ENCODE assay signal across 22 cellular contexts in the genomic region with DNA sequence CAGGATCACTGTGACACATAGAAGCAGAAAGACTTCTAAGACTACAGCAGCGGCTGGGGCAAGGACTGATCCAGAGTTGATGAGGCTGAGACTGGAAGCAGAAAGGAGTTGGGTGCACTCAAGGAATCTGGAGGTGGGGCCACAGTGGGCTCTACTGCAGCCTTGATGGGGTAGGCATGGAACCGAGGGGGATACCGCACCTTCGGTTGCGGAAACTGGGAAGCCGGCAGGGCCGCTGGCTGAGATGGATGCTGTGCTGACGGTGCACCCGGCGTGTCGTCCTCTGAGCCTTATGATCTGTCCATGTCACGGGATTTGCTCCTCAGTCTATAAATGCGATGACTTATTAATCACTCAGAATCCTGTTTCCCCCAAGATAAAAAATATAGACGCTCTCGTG.
"Had no signal": no experiment of that assay in that cellular context is flagged by ENCODE, and none has a peak within 500 bp of the region (broad histone marks: within the 10 kb centered on the region; RNA-seq: fewer than 3 reads in every experiment).

No MANE protein-coding gene starts in this region.

- H3K27ac ChIP-seq: left lung, lower lobe of right lung, ovary, right atrium auricular region, right lobe of liver, tibial nerve, uterus had no signal

- H3K4me1 ChIP-seq: left lung, lower lobe of right lung, right atrium auricular region, right lobe of liver, tibial nerve, uterus had no signal

- H3K4me2 ChIP-seq: smooth muscle cell had no signal

- DNase-seq: hippocampal formation; left colon; left lung; lower lobe of right lung; mammary epithelial cell; mesenchymal stem cell; naive thymus-derived CD4-positive, alpha-beta T cell; ovary; right lobe of liver; stimulated activated CD4-positive, alpha-beta T cell treated with anti-CD3 and anti-CD28 coated beads, Interleukin-1b, Interleukin-23, amount 100 ng/mL, for 48 hours; stimulated activated CD4-positive, alpha-beta T cell treated with anti-CD3 and anti-CD28 coated beads, Interleukin-2, amount 100 ng/mL, for 48 hours; stimulated activated CD4-positive, alpha-beta T cell treated with anti-CD3 and anti-CD28 coated beads, Interleukin-4, amount 100 ng/mL, for 4 hours; stimulated activated CD8-positive, alpha-beta memory T cell treated with anti-CD3 and anti-CD28 coated beads, Interleukin-4, amount 100 ng/mL, for 48 hours; stimulated activated naive CD4-positive, alpha-beta T cell treated with Interleukin-2 at 50 U/mL for 16 hours; stimulated activated naive CD8-positive, alpha-beta T cell treated with anti-CD3 and anti-CD28 coated beads, Interleukin-15, amount 100 ng/mL, for 72 hours; substantia nigra; uterus had no signal

- H3K9me3 ChIP-seq: lower lobe of right lung, ovary, right lobe of liver, uterus had no signal

- H3K4me3 ChIP-seq: left lung, lower lobe of right lung, ovary, right atrium auricular region, right lobe of liver, smooth muscle cell, tibial nerve, uterus had no signal

- H3K27me3 ChIP-seq: left lung, ovary, right atrium auricular region, right lobe of liver, tibial nerve, uterus had no signal

- H3K36me3 ChIP-seq: left lung, lower lobe of right lung, ovary, right atrium auricular region, right lobe of liver, tibial nerve, uterus had no signal

- ATAC-seq: left colon; left lung; naive thymus-derived CD4-positive, alpha-beta T cell; natural killer cell treated with Interleukin-12 subunit alpha and Interleukin-12 subunit beta and Interleukin-15 and Interleukin-18, amount 100 ng/mL, for 72 hours; right lobe of liver; stimulated activated memory B cell treated with anti-CD40 and anti-IgM and Interleukin-4, amounts not matched to agents 10 μg/mL and 1 μg/mL and 100 μg/mL, for 72 hours; stimulated activated naive CD8-positive, alpha-beta T cell treated with anti-CD3 and anti-CD28 coated beads, Interleukin-15, amount 100 ng/mL, for 72 hours had no signal
